Comparison of ENCODE assay signal across 30 cellular contexts in the genomic region with DNA sequence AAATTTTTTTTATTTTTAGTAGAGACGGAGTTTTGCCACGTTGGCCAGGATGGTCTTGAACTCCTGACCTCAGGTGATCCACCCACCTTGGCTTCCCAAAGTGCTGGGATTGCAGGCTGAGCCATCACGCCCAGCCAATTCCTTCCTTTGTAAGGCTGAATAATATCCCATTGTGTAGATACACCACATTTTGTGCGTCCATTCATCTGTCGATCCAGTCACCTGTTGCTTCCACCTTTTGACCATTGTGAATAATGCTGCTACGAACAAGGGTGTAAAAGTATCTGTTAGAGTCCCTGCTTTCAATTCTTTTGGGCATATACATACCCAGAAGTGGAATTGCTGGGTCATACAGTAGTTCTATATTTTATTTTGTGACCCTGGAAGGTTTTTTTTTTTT.
"Had no signal": no experiment of that assay in that cellular context is flagged by ENCODE, and none has a peak within 500 bp of the region (broad histone marks: within the 10 kb centered on the region; RNA-seq: fewer than 3 reads in every experiment).

No MANE protein-coding gene starts in this region.

- H3K4me1 ChIP-seq: colonic mucosa, gastrocnemius medialis had no signal

- H3K27ac ChIP-seq: colonic mucosa, epithelial cell of prostate, esophagus squamous epithelium, gastrocnemius medialis, hepatocyte, left ventricle myocardium inferior, lower lobe of right lung had no signal

- H3K9me3 ChIP-seq: colonic mucosa, esophagus squamous epithelium, gastrocnemius medialis, left ventricle myocardium inferior, lower lobe of right lung, mucosa of descending colon had no signal

- H3K9me3 Mint-ChIP-seq: dendritic cell treated with granulocyte-macrophage colony-stimulating factor and Interleukin-4, amounts not matched to agents 40 ng/mL and 50 ng/mL, for 4 days; effector memory CD8-positive, alpha-beta T cell; endodermal cell; immature natural killer cell; mesothelial cell of epicardium; naive B cell; naive thymus-derived CD8-positive, alpha-beta T cell had no signal

- H3K36me3 Mint-ChIP-seq: mesothelial cell of epicardium had no signal

- H3K4me3 Mint-ChIP-seq: dendritic cell treated with granulocyte-macrophage colony-stimulating factor and Interleukin-4, amounts not matched to agents 40 ng/mL and 50 ng/mL, for 4 days; effector memory CD8-positive, alpha-beta T cell; endodermal cell; immature natural killer cell; mesothelial cell of epicardium; naive B cell; naive thymus-derived CD8-positive, alpha-beta T cell had no signal

- DNase-seq: colonic mucosa; cortex of kidney; effector CD8-positive, alpha-beta T cell; effector memory CD8-positive, alpha-beta T cell; endodermal cell; erythroblast; esophagus squamous epithelium; foreskin fibroblast; foreskin melanocyte; gastrocnemius medialis; glutamatergic neuron; head of caudate nucleus; hypothalamus; immature natural killer cell; islet precursor cell; kidney; kidney glomerular epithelial cell; left colon; left ventricle myocardium inferior; lower lobe of right lung; mesenchymal stem cell; mucosa of descending colon; naive B cell; naive thymus-derived CD8-positive, alpha-beta T cell had no signal

- H3K4me1 Mint-ChIP-seq: mesothelial cell of epicardium had no signal

- H3K4me3 ChIP-seq: colonic mucosa, esophagus squamous epithelium, gastrocnemius medialis, hepatocyte, left ventricle myocardium inferior, lower lobe of right lung, mucosa of descending colon had no signal

- H3K36me3 ChIP-seq: colonic mucosa, gastrocnemius medialis had no signal

- H3K27me3 Mint-ChIP-seq: dendritic cell treated with granulocyte-macrophage colony-stimulating factor and Interleukin-4, amounts not matched to agents 40 ng/mL and 50 ng/mL, for 4 days; effector memory CD8-positive, alpha-beta T cell; naive B cell; naive thymus-derived CD8-positive, alpha-beta T cell had no signal

- H3K27ac Mint-ChIP-seq: dendritic cell treated with granulocyte-macrophage colony-stimulating factor and Interleukin-4, amounts not matched to agents 40 ng/mL and 50 ng/mL, for 4 days; endodermal cell; mesothelial cell of epicardium; naive B cell had no signal

- H3K27me3 ChIP-seq: colonic mucosa, esophagus squamous epithelium, gastrocnemius medialis, hepatocyte had no signal

- ATAC-seq: effector memory CD8-positive, alpha-beta T cell; esophagus mucosa; gastrocnemius medialis; left colon; left lobe of liver; lower lobe of right lung; mucosa of descending colon; naive thymus-derived CD8-positive, alpha-beta T cell had no signal
